ENCODE assay signal across 1 cellular context in genomic region chr6:3162565-3163247, GRCh38.
TF ChIP-seq lines count a peak whose summit lies in the region.

No MANE protein-coding gene starts in this region.

TF ChIP-seq in HepG2, 621 proteins besides CTCF, POLR2A, EP300 and RAD21 (continued from another document and continues in another):
- peak; percentile 90 for TF ChIP-seq ZNF280D (CRISPR knock-in tag; IDR thresholded peaks at IDR 0.05)
- no peak for TF ChIP-seq SOX6 (IDR thresholded peaks at IDR 0.05)
- peak; percentile 86 for TF ChIP-seq SOX6 (CRISPR knock-in tag; IDR thresholded peaks at IDR 0.05)
- TF ChIP-seq CEBPB (IDR thresholded peaks at IDR 0.05; ENCODE audit: borderline replicate concordance, low read depth, low read length): no peak
- TF ChIP-seq ZNF781 (CRISPR knock-in tag; IDR thresholded peaks at IDR 0.05; ENCODE audit: borderline replicate concordance, not compliant biosample characterization): peak; percentile 79
- peak; percentile 43; the same call in 1 of the 2 replicates for TF ChIP-seq KLF9 (CRISPR knock-in tag; IDR thresholded peaks at IDR 0.05; ENCODE audit: low read depth)
- TF ChIP-seq THAP7 (CRISPR knock-in tag; IDR thresholded peaks at IDR 0.05): peak; percentile 47; the same call in 1 of the 2 replicates
- no peak for TF ChIP-seq RFX1 (IDR thresholded peaks at IDR 0.05)
- TF ChIP-seq ETS1 (CRISPR knock-in tag; IDR thresholded peaks at IDR 0.05): 0 out of 2 replicates have a peak, but pooled peaks have one; percentile 24
- 0 out of 2 replicates have a peak, but pooled peaks have one; percentile 33 for TF ChIP-seq MIER2 (CRISPR knock-in tag; IDR thresholded peaks at IDR 0.05)
- TF ChIP-seq RFX3 (CRISPR knock-in tag; IDR thresholded peaks at IDR 0.05): no peak
- TF ChIP-seq KAT7 (CRISPR knock-in tag; IDR thresholded peaks at IDR 0.05; ENCODE audit: borderline replicate concordance): peak; percentile 50; the same call in 1 of the 2 replicates
- TF ChIP-seq ZNF24 (IDR thresholded peaks at IDR 0.05): no peak
- peak; percentile 94 for TF ChIP-seq ZNF275 (CRISPR knock-in tag; IDR thresholded peaks at IDR 0.05; ENCODE audit: borderline replicate concordance)
- peak; percentile 97 for TF ChIP-seq KDM2A (CRISPR knock-in tag; IDR thresholded peaks at IDR 0.05; ENCODE audit: borderline replicate concordance, low read depth)
- TF ChIP-seq CCAR2 (optimal IDR thresholded peaks at IDR 0.05; ENCODE audit: low read depth, low read length): no peak
- peak; percentile 89; the same call in 1 of the 2 replicates for TF ChIP-seq ZNF704 (CRISPR knock-in tag; IDR thresholded peaks at IDR 0.05; ENCODE audit: borderline replicate concordance)
- peak; percentile 60; the same call in 1 of the 2 replicates for TF ChIP-seq SIN3A (IDR thresholded peaks at IDR 0.05; ENCODE audit: borderline replicate concordance, low read depth, low read length)
- TF ChIP-seq STAT5B (CRISPR knock-in tag; IDR thresholded peaks at IDR 0.05): peak; percentile 61
- TF ChIP-seq KMT2B (CRISPR knock-in tag; IDR thresholded peaks at IDR 0.05): peak; percentile 64; the same call in 1 of the 2 replicates
- TF ChIP-seq E2F5 (CRISPR knock-in tag; conservative IDR thresholded peaks at IDR 0.05): peak; percentile 42; the same call in 1 of the 2 replicates
- peak; percentile 93 for TF ChIP-seq ZNF225 (CRISPR knock-in tag; IDR thresholded peaks at IDR 0.05)
- TF ChIP-seq KLF11 (CRISPR knock-in tag; IDR thresholded peaks at IDR 0.05): no peak
- peak; percentile 96; the same call in 1 of the 2 replicates for TF ChIP-seq ZNF776 (CRISPR knock-in tag; IDR thresholded peaks at IDR 0.05)
- peak in 1 of 2 experiments; percentile 72; a peak in 2 of 4 replicates for TF ChIP-seq ATF4 (CRISPR knock-in tag; IDR thresholded peaks at IDR 0.05)
- TF ChIP-seq ARNT2 (CRISPR knock-in tag; IDR thresholded peaks at IDR 0.05; ENCODE audit: low read depth): peak; percentile 93
- TF ChIP-seq PAWR (CRISPR knock-in tag; IDR thresholded peaks at IDR 0.05; ENCODE audit: borderline replicate concordance): 0 out of 2 replicates have a peak, but pooled peaks have one; percentile 43
- TF ChIP-seq SYNCRIP (IDR thresholded peaks at IDR 0.05; ENCODE audit: insufficient read depth, low read depth, low read length): no peak
- TF ChIP-seq ASH2L (IDR thresholded peaks at IDR 0.05; ENCODE audit: insufficient read length, low read depth, low read length): peak; percentile 90
- 0 out of 2 replicates have a peak, but pooled peaks have one; percentile 75 for TF ChIP-seq ZNF333 (CRISPR knock-in tag; IDR thresholded peaks at IDR 0.05; ENCODE audit: borderline replicate concordance)
- peak; percentile 86 for TF ChIP-seq TFDP2 (CRISPR knock-in tag; IDR thresholded peaks at IDR 0.05)
- no peak for TF ChIP-seq ZNF549 (CRISPR knock-in tag; IDR thresholded peaks at IDR 0.05)
- TF ChIP-seq ZNF33B (CRISPR knock-in tag; IDR thresholded peaks at IDR 0.05): 0 out of 2 replicates have a peak, but pooled peaks have one; percentile 60
- TF ChIP-seq ZNF143 (CRISPR knock-in tag; IDR thresholded peaks at IDR 0.05): 0 out of 2 replicates have a peak, but pooled peaks have one; percentile 2
- TF ChIP-seq ZNF510 (CRISPR knock-in tag; IDR thresholded peaks at IDR 0.05; ENCODE audit: low read depth): no peak
- TF ChIP-seq PREB (CRISPR knock-in tag; IDR thresholded peaks at IDR 0.05): no peak
- peak; percentile 83 for TF ChIP-seq ZMYM4 (CRISPR knock-in tag; IDR thresholded peaks at IDR 0.05)
- no peak for TF ChIP-seq TIGD3 (CRISPR knock-in tag; IDR thresholded peaks at IDR 0.05; ENCODE audit: borderline replicate concordance)
- no peak for TF ChIP-seq PLRG1 (conservative IDR thresholded peaks at IDR 0.05)
- TF ChIP-seq TOE1 (CRISPR knock-in tag; IDR thresholded peaks at IDR 0.05): peak; percentile 83; the same call in 1 of the 2 replicates
